In the genomic region with DNA sequence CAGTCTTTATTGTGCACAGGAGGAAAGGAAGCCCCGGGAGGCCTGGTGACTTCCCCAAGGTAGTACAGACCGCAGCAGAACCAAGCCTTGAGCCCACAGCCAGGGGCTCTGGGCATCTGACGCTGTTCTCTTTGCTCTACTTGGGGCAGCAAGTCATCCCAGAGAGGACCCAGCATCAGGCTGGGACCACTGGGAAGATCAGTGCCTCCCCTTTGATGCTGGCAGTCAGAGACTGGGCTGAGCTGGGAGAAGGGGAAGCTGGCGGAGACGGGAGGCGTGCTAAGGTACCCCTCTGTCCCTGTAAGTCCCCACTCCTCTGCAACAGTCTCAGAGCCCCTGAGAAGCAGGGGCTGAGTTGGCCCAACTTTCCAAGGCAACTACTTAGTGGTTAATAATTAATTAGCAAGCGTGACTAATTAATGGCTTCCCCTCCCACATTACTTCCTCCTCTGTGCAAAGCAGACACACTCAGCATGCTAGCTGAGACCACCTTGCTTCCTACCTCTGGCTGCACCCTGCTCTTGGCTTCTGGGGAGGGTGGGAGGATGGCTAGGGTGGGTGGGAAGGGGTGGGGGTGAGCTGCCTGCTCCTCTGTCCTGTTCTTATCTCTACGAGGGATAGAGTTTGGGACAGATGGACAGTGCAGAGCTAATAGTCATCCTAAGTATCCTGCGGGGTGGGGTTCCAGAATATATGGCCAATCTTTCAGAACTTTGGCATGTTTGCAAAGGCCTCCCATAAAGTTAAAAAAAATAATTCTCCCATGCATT, we compare ENCODE assay signal across 8 cellular contexts. TPM values are rescaled to one million over a fixed set of nuclear protein-coding genes. Genes with fewer than 3 reads are reported as not detected.
DNase-seq lines count a peak whose midpoint lies in the region; ATAC-seq and TF ChIP-seq lines count a peak whose summit lies in the region.

No MANE protein-coding gene starts in this region.

- ATAC-seq in GM18517 (IDR thresholded peaks at IDR 0.05; ENCODE audit: unreplicated experiment): peak; percentile 65
- peak; percentile 47 for ATAC-seq in HG03066 (IDR thresholded peaks at IDR 0.05; ENCODE audit: low read depth, unreplicated experiment)
- ATAC-seq in GM21360 (IDR thresholded peaks at IDR 0.05; ENCODE audit: unreplicated experiment): no peak

- peak overlapping the region; percentile 52; the same call in 1 of the 2 replicates for H3K27ac ChIP-seq in VCaP
- H3K27ac ChIP-seq in right atrium auricular region: no peak overlapping the region
- no peak overlapping the region for H3K27ac ChIP-seq in osteoblast (ENCODE audit: low read depth, low read length)

- H3K9me3 ChIP-seq in mucosa of stomach (ENCODE audit: control insufficient read depth, low read length) (no peaks in the 10 kb centered on the region), right atrium auricular region (no peaks in the 10 kb centered on the region), osteoblast (ENCODE audit: low read depth, low read length) (no peaks in the 10 kb centered on the region)

- H3K4me2 ChIP-seq in osteoblast (ENCODE audit: insufficient read depth, low read length): no peak overlapping the region

- H3K27me3 ChIP-seq in mucosa of stomach (ENCODE audit: control insufficient read depth, insufficient read depth, low read length) (peaks cover under 1% of the 10 kb centered on the region), right atrium auricular region (no peaks in the 10 kb centered on the region), osteoblast (ENCODE audit: insufficient read depth, low read length) (peaks cover 30% of the 10 kb centered on the region)

- H3K79me2 ChIP-seq in osteoblast (ENCODE audit: insufficient read depth, low read length): no peaks in the 10 kb centered on the region

- H4K20me1 ChIP-seq in osteoblast (ENCODE audit: insufficient read depth, low read length): no peaks in the 10 kb centered on the region

- H3K4me3 ChIP-seq in mucosa of stomach (ENCODE audit: low read length): peak overlapping the region; percentile 95
- no peak overlapping the region for H3K4me3 ChIP-seq in right atrium auricular region
- H3K4me3 ChIP-seq in osteoblast (ENCODE audit: insufficient read depth, low read length): no peak overlapping the region

- TF ChIP-seq CTCF in VCaP (conservative IDR thresholded peaks at IDR 0.05) (no peak), right atrium auricular region (IDR thresholded peaks at IDR 0.05) (no peak), osteoblast (IDR thresholded peaks at IDR 0.05; ENCODE audit: extremely low read depth, low read depth, low read length) (no peak)

- H2AFZ ChIP-seq in osteoblast (ENCODE audit: low read length): no peak overlapping the region

- H3K9ac ChIP-seq in mucosa of stomach (ENCODE audit: low read length): peak overlapping the region; percentile 99

- DNase-seq in activated CD4-positive, alpha-beta T cell treated with anti-CD3 and anti-CD28 coated beads for 4 hours: no peak
- DNase-seq in right atrium auricular region (ENCODE audit: low spot score) (no peak), osteoblast (ENCODE audit: insufficient read length, low spot score, missing footprints) (no peak)

- H3K4me1 ChIP-seq in mucosa of stomach (ENCODE audit: control insufficient read depth, insufficient read depth, low read length) (peaks cover 67% of the 10 kb centered on the region), right atrium auricular region (peaks cover 0 to 11% of the 10 kb centered on the region in 2 donors), osteoblast (ENCODE audit: insufficient read depth, low read length) (no peaks in the 10 kb centered on the region)

- peaks cover 27% of the 10 kb centered on the region for H3K36me3 ChIP-seq in mucosa of stomach (ENCODE audit: control insufficient read depth, insufficient read depth, low read length)
- H3K36me3 ChIP-seq in right atrium auricular region: no peaks in the 10 kb centered on the region
- H3K36me3 ChIP-seq in osteoblast (ENCODE audit: insufficient read depth, low read length): no peaks in the 10 kb centered on the region

RNA-seq across cellular contexts. Expression of gene INAVA, which starts 1.3 kb away (rescaled TPM):
- not detected for total RNA-seq in right atrium auricular region
- total RNA-seq in osteoblast: under 0.01 and 0.36 TPM in 2 replicates

RNA-seq across cellular contexts. Expression of gene GPR25, which starts 23.2 kb away (rescaled TPM):
- total RNA-seq in right atrium auricular region (not detected), osteoblast (not detected in 2 replicates)
